ENCODE assay signal across 9 cellular contexts in genomic region chr12:52022841-52023181, GRCh38. TPM values are rescaled to one million over a fixed set of nuclear protein-coding genes. Genes with fewer than 3 reads are reported as not detected.
A peak's percentile ranks its signal among the peaks of the same experiment; 100 is the strongest.
DNase-seq lines count a peak whose midpoint lies in the region; ATAC-seq and TF ChIP-seq lines count a peak whose summit lies in the region.
"Had no signal": no experiment of that assay in that cellular context is flagged by ENCODE, and none has a peak within 500 bp of the region (broad histone marks: within the 10 kb centered on the region; RNA-seq: fewer than 3 reads in every experiment).

No MANE protein-coding gene starts in this region.

- H3K4me3 ChIP-seq in BE2C (ENCODE audit: low read depth, low read length) (peak overlapping the region; percentile 50), HCT116 (replicated peaks in 1 of 2; ENCODE audit: low read depth in 1 of 2, low read length in 2 of 2) (peak overlapping the region; percentile 47 to 62), iPS-11a (ENCODE audit: low read depth, low read length) (peak overlapping the region; percentile 42)

- peak overlapping the region; percentile 64 for H3K9ac ChIP-seq in HCT116 (ENCODE audit: low read length)

- CTCF ChIA-PET in HCT116 (lab: Charles Lee): interaction anchor here (0.9 to 8.6 kb wide), 13 partner anchors 10 to 602 kb away, joined by 3 to 174 read pairs (median 8); partner anchors contain the start of genes SMIM41 and TAMALIN
- CTCF ChIA-PET in activated B cell treated with CpG ODN at 0.5 μM for 24 hours (lab: Charles Lee): interaction anchor here (0.6 to 13.2 kb wide), 17 partner anchors 9 to 132 kb away, joined by 3 to 342 read pairs (median 6); partner anchors contain the start of genes ATG101, NR4A1, SMIM41 and TAMALIN

- peak overlapping the region; percentile 77; the same call in 1 of the 2 replicates for H3K27ac ChIP-seq in HCT116 (ENCODE audit: low read depth, low read length)

- H3K4me2 ChIP-seq in HCT116 (ENCODE audit: low read length): peak overlapping the region; percentile 86

- no peak overlapping the region for H3K27ac Mint-ChIP-seq in activated B cell treated with CpG ODN at 0.5 μM for 24 hours
- H3K27ac Mint-ChIP-seq in stimulated activated memory B cell treated with anti-CD40 and anti-IgM and Interleukin-4, amounts not matched to agents 10 μg/mL and 1 μg/mL and 100 μg/mL, for 72 hours: peak overlapping the region; percentile 78

- RAD21 ChIA-PET in HCT116 (lab: Charles Lee; ENCODE audit: low non-redundant PET in 1 of 2, low total read pairs in 2 of 2, uncharacterized antibody in 2 of 2, unreplicated experiment in 2 of 2): interaction anchor here (1.1 to 3.0 kb wide), 2 partner anchors 19 kb away, joined by 5 to 21 read pairs; no protein-coding TSS in a partner anchor

- H3K4me1 ChIP-seq in BE2C: peaks cover 7% of the 10 kb centered on the region
- peaks cover 22 to 61% of the 10 kb centered on the region in 2 experiments for H3K4me1 ChIP-seq in HCT116 (ENCODE audit: control insufficient read depth in 1 of 2, insufficient read depth in 2 of 2, low read length in 2 of 2)

- DNase-seq in BE2C (no peak), HCT116 (ENCODE audit: low read depth, low spot score) (no peak), activated B cell treated with CpG ODN at 0.5 μM for 24 hours (no peak), SKM-1 treated with dmso at 0.1 percent for 144 hours (lab: John Stamatoyannopoulos, UW; ENCODE audit: unreplicated experiment) (no peak), DMS79 (lab: John Stamatoyannopoulos, UW) (no peak)

- peak overlapping the region; percentile 72 for H2AFZ ChIP-seq in HCT116 (ENCODE audit: low read depth, low read length, poor library complexity, severe bottlenecking)

- no peaks in the 10 kb centered on the region for H3K9me2 ChIP-seq in HCT116 (ENCODE audit: insufficient read depth)

- no peaks in the 10 kb centered on the region for H3K9me3 Mint-ChIP-seq in activated B cell treated with CpG ODN at 0.5 μM for 24 hours
- no peaks in the 10 kb centered on the region for H3K9me3 Mint-ChIP-seq in stimulated activated memory B cell treated with anti-CD40 and anti-IgM and Interleukin-4, amounts not matched to agents 10 μg/mL and 1 μg/mL and 100 μg/mL, for 72 hours

- POLR2A ChIA-PET in HCT116 (lab: Charles Lee): interaction anchor here (1.4 to 3.4 kb wide), 2 partner anchors 10 to 19 kb away, joined by 9 to 15 read pairs; no protein-coding TSS in a partner anchor
- POLR2A ChIA-PET in activated B cell treated with CpG ODN at 0.5 μM for 24 hours (lab: Charles Lee): interaction anchor here (0.9 to 7.5 kb wide), 8 partner anchors 10 to 95 kb away, joined by 3 to 217 read pairs (median 28); partner anchors contain the start of genes ATG101, NR4A1 and TAMALIN

- peak overlapping the region; percentile 81 for H3K4me3 Mint-ChIP-seq in activated B cell treated with CpG ODN at 0.5 μM for 24 hours
- peak overlapping the region; percentile 81 for H3K4me3 Mint-ChIP-seq in stimulated activated memory B cell treated with anti-CD40 and anti-IgM and Interleukin-4, amounts not matched to agents 10 μg/mL and 1 μg/mL and 100 μg/mL, for 72 hours

- peaks cover 57% of the 10 kb centered on the region for H3K4me1 Mint-ChIP-seq in activated B cell treated with CpG ODN at 0.5 μM for 24 hours
- peaks cover 59% of the 10 kb centered on the region for H3K4me1 Mint-ChIP-seq in stimulated activated memory B cell treated with anti-CD40 and anti-IgM and Interleukin-4, amounts not matched to agents 10 μg/mL and 1 μg/mL and 100 μg/mL, for 72 hours

- H3K9me3 ChIP-seq in BE2C (no peaks in the 10 kb centered on the region), HCT116 (ENCODE audit: control insufficient read depth in 1 of 2, insufficient read depth in 1 of 2, low read depth in 1 of 2, low read length in 2 of 2) (no peaks in the 10 kb centered on the region)

- H3K27me3 ChIP-seq in BE2C (no peaks in the 10 kb centered on the region), HCT116 (ENCODE audit: insufficient read depth, low read length) (no peaks in the 10 kb centered on the region)

- no peaks in the 10 kb centered on the region for H4K20me1 ChIP-seq in HCT116 (ENCODE audit: insufficient read depth)

- TF ChIP-seq CTCF in BE2C (IDR thresholded peaks at IDR 0.05; ENCODE audit: low read depth, low read length) (no peak), HCT116 (IDR thresholded peaks at IDR 0.05 in 2 of 3, conservative IDR thresholded peaks at IDR 0.05 in 1 of 3; ENCODE audit: borderline replicate concordance in 1 of 3, insufficient read depth in 1 of 3, low read depth in 2 of 3, low read length in 2 of 3) (no peak), activated B cell treated with CpG ODN at 0.5 μM for 24 hours (IDR thresholded peaks at IDR 0.05) (no peak)

- TF ChIP-seq POLR2A in HCT116 (IDR thresholded peaks at IDR 0.05; ENCODE audit: borderline replicate concordance, extremely low read depth, insufficient read depth, insufficient read length): no peak

- H3K79me2 ChIP-seq in HCT116 (ENCODE audit: insufficient read depth, low read length): no peaks in the 10 kb centered on the region

- ATAC-seq in HCT116: peak; percentile 70
- peak; percentile 2 for ATAC-seq in activated B cell treated with CpG ODN at 0.5 μM for 24 hours (ENCODE audit: low read depth)
- ATAC-seq in stimulated activated memory B cell treated with anti-CD40 and anti-IgM and Interleukin-4, amounts not matched to agents 10 μg/mL and 1 μg/mL and 100 μg/mL, for 72 hours: peak; percentile 28
- no peak for ATAC-seq in HG02588 (IDR thresholded peaks at IDR 0.05; ENCODE audit: unreplicated experiment)

- no peaks in the 10 kb centered on the region for H3K36me3 Mint-ChIP-seq in activated B cell treated with CpG ODN at 0.5 μM for 24 hours (ENCODE audit: low read depth)
- no peaks in the 10 kb centered on the region for H3K36me3 Mint-ChIP-seq in stimulated activated memory B cell treated with anti-CD40 and anti-IgM and Interleukin-4, amounts not matched to agents 10 μg/mL and 1 μg/mL and 100 μg/mL, for 72 hours

- no TSS peak for BruUV-seq in HCT116 (replicated peaks; lab: Mats Ljungman, UMichigan)

- H3K36me3 ChIP-seq in BE2C: no peaks in the 10 kb centered on the region
- H3K36me3 ChIP-seq in HCT116 (ENCODE audit: control insufficient read depth in 1 of 2, insufficient read depth in 2 of 2, low read length in 2 of 2): no peaks in the 10 kb centered on the region

- intact Hi-C loops in HCT116 (cut with micrococcal nuclease): loop anchor here (1.0 to 5.0 kb wide), 2 partner anchors 19 to 131 kb away; no protein-coding TSS in a partner anchor
- intact Hi-C loops in activated B cell treated with CpG ODN at 0.5 μM for 24 hours (cut with micrococcal nuclease): loop anchor here (1.0 to 5.0 kb wide), 4 partner anchors 17 to 984 kb away; partner anchors contain the start of genes EIF4B, SLC4A8 and TAMALIN

- no peaks in the 10 kb centered on the region for H3K27me3 Mint-ChIP-seq in activated B cell treated with CpG ODN at 0.5 μM for 24 hours
- H3K27me3 Mint-ChIP-seq in stimulated activated memory B cell treated with anti-CD40 and anti-IgM and Interleukin-4, amounts not matched to agents 10 μg/mL and 1 μg/mL and 100 μg/mL, for 72 hours: no peaks in the 10 kb centered on the region

- TF ChIP-seq RAD21 in HCT116 (IDR thresholded peaks at IDR 0.05; ENCODE audit: low read depth): no peak

TF ChIP-seq in HCT116, 20 proteins besides CTCF, POLR2A, EP300 and RAD21:
- TF ChIP-seq JUND (IDR thresholded peaks at IDR 0.05) (no peak), POLR2AphosphoS5 (IDR thresholded peaks at IDR 0.05; ENCODE audit: low read depth, low read length) (peak; percentile 59)

RNA-seq across cellular contexts. Expression of gene TAMALIN, which starts 16.1 kb away (rescaled TPM):
- 37.0 TPM for polyA plus RNA-seq in BE2C (2012; ENCODE audit: insufficient read depth, insufficient read length, low read depth)
- 1.1 TPM for total RNA-seq in HCT116 (2021; ENCODE audit: unreplicated experiment)
- 0.33 and 0.36 TPM in 2 replicates for polyA plus RNA-seq in HCT116 (2012)
- total RNA-seq in activated B cell treated with CpG ODN at 0.5 μM for 24 hours: 47.6 and 52.8 TPM in 2 replicates

RNA-seq across cellular contexts. Expression of gene NR4A1, which starts 28.4 kb away (rescaled TPM):
- 69.7 TPM for polyA plus RNA-seq in BE2C (2012; ENCODE audit: insufficient read depth, insufficient read length, low read depth)
- total RNA-seq in HCT116 (2021; ENCODE audit: unreplicated experiment) (35.3 TPM), activated B cell treated with CpG ODN at 0.5 μM for 24 hours (18.8 and 24.2 TPM in 2 replicates)
- polyA plus RNA-seq in HCT116 (2012): 117 and 343 TPM in 2 replicates

RNA-seq across cellular contexts. Expression of gene ATG101, which starts 47.0 kb away (rescaled TPM):
- 337 TPM for polyA plus RNA-seq in BE2C (2012; ENCODE audit: insufficient read depth, insufficient read length, low read depth)
- 49.2 TPM for total RNA-seq in HCT116 (2021; ENCODE audit: unreplicated experiment)
- polyA plus RNA-seq in HCT116 (2012): 69.2 and 101 TPM in 2 replicates
- total RNA-seq in activated B cell treated with CpG ODN at 0.5 μM for 24 hours: 25.6 and 32.5 TPM in 2 replicates

RNA-seq across cellular contexts. Expression of gene SMIM41, which starts 56.7 kb away (rescaled TPM):
- polyA plus RNA-seq in BE2C (2012; ENCODE audit: insufficient read depth, insufficient read length, low read depth): not detected
- total RNA-seq in HCT116 (2021; ENCODE audit: unreplicated experiment) (not detected), activated B cell treated with CpG ODN at 0.5 μM for 24 hours (0.24 TPM in 1 of 2 replicates, not detected in the other)
- not detected in 2 replicates for polyA plus RNA-seq in HCT116 (2012)
- total RNA-seq: glomerular endothelial cell had no signal

Comparison
In these comparisons a context has a peak if more than half of its experiments do, and no peak if none do; other contexts are left out.
1. RNA of gene TAMALIN, which starts 16.1 kb away (total RNA-seq): 47.6 to 52.8 TPM in activated B cell treated with CpG ODN at 0.5 μM for 24 hours; 1.1 TPM in HCT116 (single experiment); every median in the first group is over 10 times any median in the second.
2. Peak in every context shown above with its lines, with median percentiles within 50 percentile points of each other: H3K4me3 ChIP-seq.